In the genomic region with DNA sequence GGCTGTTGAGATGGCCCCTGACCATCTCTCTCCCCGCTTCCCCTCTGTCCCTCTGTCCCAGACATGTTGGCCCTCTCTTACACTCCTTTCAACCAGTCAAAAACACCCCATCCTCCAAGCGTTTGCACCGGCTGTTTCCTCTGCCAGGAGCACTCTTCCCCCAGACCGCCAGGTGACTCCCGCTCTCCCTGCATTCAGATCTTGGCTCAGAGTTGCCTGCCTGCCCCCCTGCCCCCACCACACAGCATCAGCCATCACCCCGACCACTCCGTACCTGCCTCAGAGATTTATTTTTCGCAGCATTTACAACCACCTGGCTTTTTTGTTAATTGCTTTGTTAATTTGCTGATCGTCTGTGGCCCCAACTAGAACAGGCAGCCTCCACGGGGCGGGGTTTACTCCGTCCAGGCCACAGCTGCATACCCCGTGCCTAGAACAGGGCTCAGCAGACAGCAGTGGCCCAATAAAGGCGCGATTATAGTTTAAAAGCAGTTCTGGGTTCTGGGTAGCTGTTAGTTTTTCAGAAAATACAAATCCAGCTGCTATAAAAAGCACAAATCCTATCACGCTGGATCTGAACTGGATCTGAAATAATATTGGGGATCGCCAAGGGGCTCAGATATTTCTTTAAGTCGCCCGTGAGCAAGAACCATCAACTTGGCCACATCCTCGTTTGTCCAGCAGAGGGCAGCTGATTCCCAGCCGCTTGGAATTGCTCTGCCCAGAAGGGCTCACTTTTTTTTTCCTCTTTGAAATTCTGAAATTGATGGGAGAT, we compare ENCODE assay signal across 8 cellular contexts.
DNase-seq lines count a peak whose midpoint lies in the region; ATAC-seq and TF ChIP-seq lines count a peak whose summit lies in the region.

No MANE protein-coding gene starts in this region.

- no peaks in the 10 kb centered on the region for H3K9me3 Mint-ChIP-seq in activated CD8-positive, alpha-beta T cell treated with anti-CD3 and anti-CD28 coated beads, Interleukin-2, amount 10 ng/mL, durations not matched to agents 7 days and 5 days (ENCODE audit: insufficient read depth)

- H3K4me3 Mint-ChIP-seq in activated CD8-positive, alpha-beta T cell treated with anti-CD3 and anti-CD28 coated beads, Interleukin-2, amount 10 ng/mL, durations not matched to agents 7 days and 5 days: no peak overlapping the region

- H3K27ac Mint-ChIP-seq in activated CD8-positive, alpha-beta T cell treated with anti-CD3 and anti-CD28 coated beads, Interleukin-2, amount 10 ng/mL, durations not matched to agents 7 days and 5 days: peak overlapping the region; percentile 12

- no peaks in the 10 kb centered on the region for H3K36me3 Mint-ChIP-seq in activated CD8-positive, alpha-beta T cell treated with anti-CD3 and anti-CD28 coated beads, Interleukin-2, amount 10 ng/mL, durations not matched to agents 7 days and 5 days (ENCODE audit: low read depth)

- no peak overlapping the region for H3K4me3 ChIP-seq in foreskin fibroblast (ENCODE audit: low read depth in 1 of 2, low read length in 2 of 2)

- H3K27me3 Mint-ChIP-seq in activated CD8-positive, alpha-beta T cell treated with anti-CD3 and anti-CD28 coated beads, Interleukin-2, amount 10 ng/mL, durations not matched to agents 7 days and 5 days (ENCODE audit: low read depth): peaks cover 7% of the 10 kb centered on the region

- CTCF ChIA-PET in activated CD8-positive, alpha-beta T cell treated with anti-CD3 and anti-CD28 coated beads, Interleukin-2, amount 10 ng/mL, durations not matched to agents 7 days and 5 days (lab: Charles Lee): interaction anchor here (0.6 to 2.5 kb wide), 7 partner anchors 8 to 1892 kb away, joined by 3 to 11 read pairs (median 3); no protein-coding TSS in a partner anchor

- DNase-seq in 8988T (peak; percentile 75), NCI-H2227 treated with DMSO at 0.1 percent for 48 hours (lab: John Stamatoyannopoulos, UW) (peak; percentile 2), foreskin fibroblast (peak; percentile 60 to 86), omental fat pad (ENCODE audit: low spot score) (peak; percentile 35)
- DNase-seq in activated CD8-positive, alpha-beta T cell treated with anti-CD3 and anti-CD28 coated beads, Interleukin-2, amount 10 ng/mL, durations not matched to agents 7 days and 5 days: peak; percentile 59

- POLR2A ChIA-PET in activated CD8-positive, alpha-beta T cell treated with anti-CD3 and anti-CD28 coated beads, Interleukin-2, amount 10 ng/mL, durations not matched to agents 7 days and 5 days (lab: Charles Lee): no interaction called here

- no peaks in the 10 kb centered on the region for H3K4me1 Mint-ChIP-seq in activated CD8-positive, alpha-beta T cell treated with anti-CD3 and anti-CD28 coated beads, Interleukin-2, amount 10 ng/mL, durations not matched to agents 7 days and 5 days (ENCODE audit: low read depth)

- no peak for ATAC-seq in activated CD8-positive, alpha-beta T cell treated with anti-CD3 and anti-CD28 coated beads, Interleukin-2, amount 10 ng/mL, durations not matched to agents 7 days and 5 days
- ATAC-seq in omental fat pad (ENCODE audit: low FRiP score) (no peak), HG02763 (IDR thresholded peaks at IDR 0.05; ENCODE audit: unreplicated experiment) (no peak), GM19463 (IDR thresholded peaks at IDR 0.05; ENCODE audit: unreplicated experiment) (no peak)

- peak; percentile 72 for TF ChIP-seq CTCF in GM12874 (IDR thresholded peaks at IDR 0.05; ENCODE audit: insufficient read depth, low read depth, low read length)
- TF ChIP-seq CTCF in foreskin fibroblast (IDR thresholded peaks at IDR 0.05; ENCODE audit: low read depth, low read length): peak; percentile 62
- peak in 1 of 3 donors; percentile 48 for TF ChIP-seq CTCF in omental fat pad (IDR thresholded peaks at IDR 0.05)

Comparison
In these comparisons a context has a peak if more than half of its experiments do, and no peak if none do; other contexts are left out.
1. DNase-seq: peak in every context shown above with its lines; median percentile 75 in 8988T; 73 in foreskin fibroblast; 59 in activated CD8-positive, alpha-beta T cell treated with anti-CD3 and anti-CD28 coated beads, Interleukin-2, amount 10 ng/mL, durations not matched to agents 7 days and 5 days; 35 in omental fat pad; 2 in NCI-H2227 treated with DMSO at 0.1 percent for 48 hours.